In genomic region chr15:31360843-31361763, GRCh38 we compare ENCODE assay signal across 7 cellular contexts. TPM values are rescaled to one million over a fixed set of nuclear protein-coding genes. Genes with fewer than 3 reads are reported as not detected.
DNase-seq lines count a peak whose midpoint lies in the region; ATAC-seq and TF ChIP-seq lines count a peak whose summit lies in the region.

No MANE protein-coding gene starts in this region.

- H3K27ac ChIP-seq in spleen = peak overlapping the region; percentile 75 to 100 (median 96)

- TF ChIP-seq POLR2A in spleen (IDR thresholded peaks at IDR 0.05) = peak in 2 of 3 donors; percentile 47 to 51

- peaks cover 90 to 95% of the 10 kb centered on the region in 2 donors for H3K4me1 Mint-ChIP-seq in effector memory CD8-positive, alpha-beta T cell (ENCODE audit: low read depth in 2 of 2)

- H3K4me3 Mint-ChIP-seq in effector memory CD8-positive, alpha-beta T cell = peak overlapping the region; percentile 73 to 74

- peak in 1 of 11 experiments; percentile 29 for TF ChIP-seq CTCF in spleen (IDR thresholded peaks at IDR 0.05 in 8 of 11, conservative IDR thresholded peaks at IDR 0.05 in 3 of 11)

- H3K27ac Mint-ChIP-seq in effector memory CD8-positive, alpha-beta T cell = peak overlapping the region; percentile 89 to 99

- H3K4me3 ChIP-seq in spleen = peak overlapping the region in 5 of 8 donors; percentile 3 to 53 (median 15)

- H3K27me3 ChIP-seq in spleen (replicated peaks in 1 of 7) = no peaks in the 10 kb centered on the region

- WGBS in spleen, 5 donors = 20 to 24% (median 21%) methylated on average over 12 to 17 of the region's 17 CpGs

- no peaks in the 10 kb centered on the region for H3K9me3 Mint-ChIP-seq in effector memory CD8-positive, alpha-beta T cell

- H3K4me1 ChIP-seq in spleen = peaks cover 37 to 100% (median 100%) of the 10 kb centered on the region in 6 donors

- no peaks in the 10 kb centered on the region for H3K27me3 Mint-ChIP-seq in effector memory CD8-positive, alpha-beta T cell

- H3K9me3 ChIP-seq in spleen = no peaks in the 10 kb centered on the region

- H3K36me3 Mint-ChIP-seq in effector memory CD8-positive, alpha-beta T cell (ENCODE audit: insufficient read depth) = peaks cover 81% of the 10 kb centered on the region

- intact Hi-C loops in spleen (cut with DNase I; ENCODE audit: low total_unique reads) = loop anchor here (10.0 kb wide), 1 partner anchor 74 kb away; no protein-coding TSS in a partner anchor

- ATAC-seq in GM18907 (IDR thresholded peaks at IDR 0.05; ENCODE audit: unreplicated experiment) (peak; percentile 63), HG02943 (IDR thresholded peaks at IDR 0.05; ENCODE audit: low read depth, unreplicated experiment) (peak; percentile 63)
- peak; percentile 77 for ATAC-seq in effector memory CD8-positive, alpha-beta T cell (replicated peaks)

- peaks cover 0 to 10% (median 0%) of the 10 kb centered on the region in 6 donors for H3K36me3 ChIP-seq in spleen

- DNase-seq in NCI-H2029 treated with DMSO at 0.1 percent for 48 hours (lab: John Stamatoyannopoulos, UW) (peak; percentile 36), spleen (peak; percentile 97), NCI-H446 (lab: John Stamatoyannopoulos, UW) (no peak)
- DNase-seq in activated CD4-positive, alpha-beta T cell treated with anti-CD3 and anti-CD28 coated beads for 4 hours = peak; percentile 52 to 56
- peak; percentile 77 to 83 (median 83) for DNase-seq in effector memory CD8-positive, alpha-beta T cell

RNA-seq across cellular contexts. Expression of gene KLF13, which starts 34.5 kb away (rescaled TPM):
- total RNA-seq in spleen = 100 to 1,000 TPM in 1 of 7 donors, 10 to 100 TPM in 6; 71.6 to 111 (median 85.8) TPM
- 10 to 100 TPM; 21.8 to 43.3 (median 43.1) TPM for polyA plus RNA-seq in spleen

Comparison
In these comparisons a context has a peak if more than half of its experiments do, and no peak if none do; other contexts are left out.
1. DNase-seq: peak in NCI-H2029 treated with DMSO at 0.1 percent for 48 hours (single experiment), activated CD4-positive, alpha-beta T cell treated with anti-CD3 and anti-CD28 coated beads for 4 hours (2 of 2), effector memory CD8-positive, alpha-beta T cell (3 of 3) and spleen (single experiment); none in NCI-H446 (0 of 2).
2. Peak in every context shown above with its lines, with median percentiles within 50 percentile points of each other: ATAC-seq.